Comparison of ENCODE assay signal across 9 cellular contexts in the genomic region with DNA sequence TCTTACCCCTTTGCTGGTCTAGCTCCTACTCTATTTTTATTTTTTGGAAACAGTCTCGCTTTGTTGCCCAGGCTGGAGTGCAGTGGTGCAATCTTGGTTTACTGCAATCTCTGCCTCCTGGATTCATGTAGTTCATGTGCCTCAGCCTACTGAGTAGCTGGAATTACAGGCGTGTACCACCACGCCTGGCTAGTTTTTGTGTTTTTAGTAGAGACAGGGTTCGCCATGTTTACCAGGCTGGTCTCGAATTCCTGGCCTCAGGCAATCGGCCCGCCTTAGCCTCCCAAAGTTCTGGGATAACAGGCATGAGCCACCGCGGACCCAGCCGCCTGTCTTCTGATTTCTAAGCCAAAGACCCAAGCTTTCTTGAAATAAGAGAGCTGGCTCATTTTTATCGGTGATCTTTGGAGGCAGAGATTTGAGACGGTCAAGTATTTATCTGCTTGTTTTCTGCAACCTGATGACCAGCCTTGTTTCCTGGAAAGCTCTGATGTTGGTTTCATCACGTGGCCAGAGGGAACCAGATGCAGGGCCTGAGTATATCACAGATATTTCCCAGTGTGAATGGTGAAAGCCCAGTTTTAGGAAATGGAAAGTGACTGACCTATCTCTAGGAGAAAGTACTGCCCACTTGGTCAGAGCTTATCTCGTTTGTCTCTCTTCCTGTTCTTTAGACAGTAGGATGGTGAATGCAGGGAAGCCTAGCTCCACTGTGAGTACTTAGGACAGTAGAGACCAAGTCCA. TPM values are rescaled to one million over a fixed set of nuclear protein-coding genes. Genes with fewer than 3 reads are reported as not detected.
DNase-seq lines count a peak whose midpoint lies in the region; ATAC-seq, FAIRE-seq and TF ChIP-seq lines count a peak whose summit lies in the region.
"Had no signal": no experiment of that assay in that cellular context is flagged by ENCODE, and none has a peak within 500 bp of the region (broad histone marks: within the 10 kb centered on the region; RNA-seq: fewer than 3 reads in every experiment).

No MANE protein-coding gene starts in this region.

- H3K79me2 ChIP-seq in HepG2 (ENCODE audit: insufficient read depth, low read length), result no peaks in the 10 kb centered on the region

- no peak overlapping the region for H3K4me3 ChIP-seq in HepG2 (replicated peaks in 1 of 3; ENCODE audit: insufficient read depth in 1 of 3, low read depth in 2 of 3, low read length in 3 of 3)

- peaks cover 10% of the 10 kb centered on the region for H3K36me3 Mint-ChIP-seq in activated CD8-positive, alpha-beta T cell treated with anti-CD3 and anti-CD28 coated beads for 36 hours (ENCODE audit: low read depth)
- peaks cover 22% of the 10 kb centered on the region for H3K36me3 Mint-ChIP-seq in activated CD8-positive, alpha-beta T cell treated with anti-CD3 and anti-CD28 coated beads, Interleukin-2, amount 10 ng/mL, durations not matched to agents 7 days and 5 days (ENCODE audit: low read depth)

- H3K9me3 ChIP-seq in HepG2 (ENCODE audit: low read length), result no peaks in the 10 kb centered on the region

- TF ChIP-seq POLR2A in HepG2 (IDR thresholded peaks at IDR 0.05; ENCODE audit: insufficient read depth in 1 of 2, low read depth in 2 of 2, low read length in 2 of 2), result no peak

- no peak overlapping the region for H3K4me3 Mint-ChIP-seq in activated CD8-positive, alpha-beta T cell treated with anti-CD3 and anti-CD28 coated beads for 36 hours
- H3K4me3 Mint-ChIP-seq in activated CD8-positive, alpha-beta T cell treated with anti-CD3 and anti-CD28 coated beads, Interleukin-2, amount 10 ng/mL, durations not matched to agents 7 days and 5 days, result no peak overlapping the region

- H3K27ac Mint-ChIP-seq in activated CD8-positive, alpha-beta T cell treated with anti-CD3 and anti-CD28 coated beads for 36 hours, result peak overlapping the region; percentile 75
- no peak overlapping the region for H3K27ac Mint-ChIP-seq in activated CD8-positive, alpha-beta T cell treated with anti-CD3 and anti-CD28 coated beads, Interleukin-2, amount 10 ng/mL, durations not matched to agents 7 days and 5 days

- H3K4me2 ChIP-seq in HepG2 (ENCODE audit: low read depth, low read length), result no peak overlapping the region

- no peak for DNase-seq in activated CD8-positive, alpha-beta T cell treated with anti-CD3 and anti-CD28 coated beads for 36 hours
- no peak for DNase-seq in activated CD8-positive, alpha-beta T cell treated with anti-CD3 and anti-CD28 coated beads, Interleukin-2, amount 10 ng/mL, durations not matched to agents 7 days and 5 days
- peak; percentile 66 for DNase-seq in dermis blood vessel endothelial cell
- DNase-seq in HepG2 (ENCODE audit: low spot score), result no peak
- DNase-seq in HT-29 (ENCODE audit: low spot score), result no peak
- DNase-seq in SHP77 treated with DMSO at 0.1 percent for 48 hours (lab: John Stamatoyannopoulos, UW), result no peak
- DNase-seq: ACHN had no signal

- H4K20me1 ChIP-seq in HepG2 (ENCODE audit: insufficient read depth, low read length), result no peaks in the 10 kb centered on the region

- CTCF ChIA-PET in activated CD8-positive, alpha-beta T cell treated with anti-CD3 and anti-CD28 coated beads for 36 hours (lab: Charles Lee), result interaction anchor here (0.7 to 3.6 kb wide), 9 partner anchors 8 to 382 kb away, joined by 3 to 27 read pairs (median 4); a partner anchor contains a TSS
- CTCF ChIA-PET in activated CD8-positive, alpha-beta T cell treated with anti-CD3 and anti-CD28 coated beads, Interleukin-2, amount 10 ng/mL, durations not matched to agents 7 days and 5 days (lab: Charles Lee), result interaction anchor here (0.8 to 2.3 kb wide), 4 partner anchors 8 to 54 kb away, joined by 5 to 11 read pairs (median 6); a partner anchor contains a TSS
- CTCF ChIA-PET in HepG2 (lab: Yijun Ruan, JAX; ENCODE audit: low intra/inter-chr PET ratio, low total read pairs), result no interaction called here

- H3K36me3 ChIP-seq in HepG2 (replicated peaks in 1 of 2; ENCODE audit: control insufficient read depth in 1 of 2, insufficient read depth in 2 of 2, low read length in 2 of 2), result peaks cover 3 to 18% of the 10 kb centered on the region in 2 experiments; a peak in 4 of 5 replicates

- 92% methylated on average over 14 of the region's 14 CpGs for WGBS in HepG2 (ENCODE audit: low lambda C conversion rate)

- BruUV-seq in HepG2 (replicated peaks; lab: Mats Ljungman, UMichigan), result no TSS peak

- intact Hi-C loops in activated CD8-positive, alpha-beta T cell treated with anti-CD3 and anti-CD28 coated beads for 36 hours (cut with micrococcal nuclease), result no loop called here
- intact Hi-C loops in HepG2 (cut with micrococcal nuclease; ENCODE audit: unreplicated experiment), result no loop called here

- no peaks in the 10 kb centered on the region for H3K27me3 Mint-ChIP-seq in activated CD8-positive, alpha-beta T cell treated with anti-CD3 and anti-CD28 coated beads for 36 hours
- H3K27me3 Mint-ChIP-seq in activated CD8-positive, alpha-beta T cell treated with anti-CD3 and anti-CD28 coated beads, Interleukin-2, amount 10 ng/mL, durations not matched to agents 7 days and 5 days (ENCODE audit: low read depth), result no peaks in the 10 kb centered on the region

- in situ Hi-C loops in HepG2 (cut with HindIII; ENCODE audit: extremely low pct_ligation_motif_present, low pct_unique_long_range_greater_than_20kb), result no loop called here

- no peak for ATAC-seq in activated CD8-positive, alpha-beta T cell treated with anti-CD3 and anti-CD28 coated beads for 36 hours
- ATAC-seq in activated CD8-positive, alpha-beta T cell treated with anti-CD3 and anti-CD28 coated beads, Interleukin-2, amount 10 ng/mL, durations not matched to agents 7 days and 5 days, result no peak
- ATAC-seq in HepG2 (peak; percentile 26), HG03565 (IDR thresholded peaks at IDR 0.05; ENCODE audit: unreplicated experiment) (no peak)

- no peaks in the 10 kb centered on the region for H3K27me3 ChIP-seq in HepG2 (ENCODE audit: control insufficient read depth in 1 of 2, insufficient read depth in 2 of 2, low read length in 2 of 2)

- H3K9ac ChIP-seq in HepG2 (ENCODE audit: insufficient read depth, low read depth, low read length), result no peak overlapping the region

- TF ChIP-seq RAD21 in HepG2 (CRISPR knock-in tag; IDR thresholded peaks at IDR 0.05), result no peak

- no peaks in the 10 kb centered on the region for H3K9me3 Mint-ChIP-seq in activated CD8-positive, alpha-beta T cell treated with anti-CD3 and anti-CD28 coated beads for 36 hours
- no peaks in the 10 kb centered on the region for H3K9me3 Mint-ChIP-seq in activated CD8-positive, alpha-beta T cell treated with anti-CD3 and anti-CD28 coated beads, Interleukin-2, amount 10 ng/mL, durations not matched to agents 7 days and 5 days (ENCODE audit: insufficient read depth)

- no peak for TF ChIP-seq EP300 in HepG2 (IDR thresholded peaks at IDR 0.05; ENCODE audit: low read depth in 2 of 2, low read length in 2 of 2)
- TF ChIP-seq EP300 in HepG2 (CRISPR knock-in tag; IDR thresholded peaks at IDR 0.05; ENCODE audit: borderline replicate concordance), result no peak

- no peak for FAIRE-seq in HepG2 (lab: Jason Lieb, UNC)

- H3K27ac ChIP-seq in HepG2 (ENCODE audit: extremely low read length, insufficient read depth, low read length) (no peak overlapping the region), temporal lobe (ENCODE audit: low read depth, low read length) (peak overlapping the region; percentile 20)

- no peak for TF ChIP-seq CTCF in activated CD8-positive, alpha-beta T cell treated with anti-CD3 and anti-CD28 coated beads for 36 hours (IDR thresholded peaks at IDR 0.05)
- no peak for TF ChIP-seq CTCF in HepG2 (CRISPR knock-in tag; IDR thresholded peaks at IDR 0.05)

- H3K4me1 Mint-ChIP-seq in activated CD8-positive, alpha-beta T cell treated with anti-CD3 and anti-CD28 coated beads for 36 hours (ENCODE audit: low read depth), result peaks cover 14% of the 10 kb centered on the region
- H3K4me1 Mint-ChIP-seq in activated CD8-positive, alpha-beta T cell treated with anti-CD3 and anti-CD28 coated beads, Interleukin-2, amount 10 ng/mL, durations not matched to agents 7 days and 5 days (ENCODE audit: low read depth), result peaks cover 13% of the 10 kb centered on the region

- peaks cover 23% of the 10 kb centered on the region for H3K4me1 ChIP-seq in HepG2 (ENCODE audit: insufficient read depth, low read length)

- H2AFZ ChIP-seq in HepG2 (ENCODE audit: low read length), result no peak overlapping the region

- POLR2A ChIA-PET in activated CD8-positive, alpha-beta T cell treated with anti-CD3 and anti-CD28 coated beads for 36 hours (lab: Charles Lee), result interaction anchor here (0.7 to 1.9 kb wide), 9 partner anchors 8 to 337 kb away, joined by 3 to 7 read pairs (median 4); a partner anchor contains a TSS
- POLR2A ChIA-PET in activated CD8-positive, alpha-beta T cell treated with anti-CD3 and anti-CD28 coated beads, Interleukin-2, amount 10 ng/mL, durations not matched to agents 7 days and 5 days (lab: Charles Lee), result no interaction called here
- POLR2A ChIA-PET in HepG2 (lab: Yijun Ruan, JAX), result interaction anchor here (1.8 kb wide), 1 partner anchor 28 kb away, joined by 9 read pairs; a partner anchor contains a TSS

RNA-seq across cellular contexts. Expression of a gene that starts 5.7 kb away (rescaled TPM):
- total RNA-seq in activated CD8-positive, alpha-beta T cell treated with anti-CD3 and anti-CD28 coated beads for 36 hours, result 10 to 100 TPM; 16.6 to 17.3 TPM
- 10 to 100 TPM; 20.2 to 23.6 TPM for total RNA-seq in activated CD8-positive, alpha-beta T cell treated with anti-CD3 and anti-CD28 coated beads, Interleukin-2, amount 10 ng/mL, durations not matched to agents 7 days and 5 days
- total RNA-seq in dermis blood vessel endothelial cell (10.4 and 19.5 TPM in 2 replicates), HepG2 (2016; rRNA removed; fragmentation: Illumina TruSeq; extraction: Trizol) (6.8 and 11.5 TPM in 2 replicates), temporal lobe (11.3 TPM)
- total RNA-seq in HepG2 (2016; cell fraction: cytosol; rRNA removed; fragmentation: Illumina TruSeq; extraction: Trizol; ENCODE audit: low read depth), result 8.7 and 10.3 TPM in 2 replicates
- total RNA-seq in HepG2 (2016; cell fraction: insoluble cytoplasmic fraction; rRNA removed; fragmentation: Illumina TruSeq; extraction: Trizol), result 6.4 and 12.0 TPM in 2 replicates
- 8.6 and 9.5 TPM in 2 replicates for total RNA-seq in HepG2 (2016; cell fraction: membrane; rRNA removed; fragmentation: Illumina TruSeq; extraction: Trizol)
- 15.6 and 17.2 TPM in 2 replicates for total RNA-seq in HepG2 (2016; cell fraction: nucleus; rRNA removed; fragmentation: Illumina TruSeq; extraction: Trizol)
- 26.8 and 28.0 TPM in 2 replicates for polyA plus RNA-seq in HepG2 (2011; rRNA removed)
- polyA plus RNA-seq in HepG2 (2011; cell fraction: cytosol; rRNA removed), result 10.5 and 14.3 TPM in 2 replicates
- 82.0 and 109 TPM in 2 replicates for polyA plus RNA-seq in HepG2 (2011; cell fraction: nucleus; rRNA removed)
- 15.1 and 15.4 TPM in 2 replicates for polyA plus RNA-seq in HepG2 (2012)
- polyA plus RNA-seq in HepG2 (2016; cell fraction: cytosol; fragmentation: Illumina TruSeq; extraction: Trizol; ENCODE audit: low read depth), result 1.9 and 2.2 TPM in 2 replicates
- 7.8 and 8.9 TPM in 2 replicates for polyA plus RNA-seq in HepG2 (2016; cell fraction: insoluble cytoplasmic fraction; fragmentation: Illumina TruSeq; extraction: Trizol; ENCODE audit: low read depth)
- polyA plus RNA-seq in HepG2 (2016; cell fraction: membrane; fragmentation: Illumina TruSeq; extraction: Trizol; ENCODE audit: low read depth), result 6.0 and 6.6 TPM in 2 replicates
- 24.9 and 26.7 TPM in 2 replicates for polyA plus RNA-seq in HepG2 (2016; cell fraction: nucleus; fragmentation: Illumina TruSeq; extraction: Trizol; ENCODE audit: insufficient read depth, low read depth)
- polyA minus RNA-seq in HepG2 (2011; rRNA and poly(A)+ RNA removed; ENCODE audit: low replicate concordance), result 25.1 and 71.4 TPM in 2 replicates
- polyA minus RNA-seq in HepG2 (2011; cell fraction: cytosol; rRNA and poly(A)+ RNA removed), result 11.7 and 19.1 TPM in 2 replicates
- 32.3 and 34.8 TPM in 2 replicates for polyA minus RNA-seq in HepG2 (2011; cell fraction: nucleus; rRNA and poly(A)+ RNA removed)
- 29.5 and 44.1 TPM in 2 replicates for total RNA-seq in HT-29 (2014; rRNA removed; shearing (Covaris generic))

RNA-seq across cellular contexts. Expression of a gene that starts 26.3 kb away (rescaled TPM):
- total RNA-seq in activated CD8-positive, alpha-beta T cell treated with anti-CD3 and anti-CD28 coated beads for 36 hours, result 1 to 10 TPM; 2.0 to 2.5 TPM
- total RNA-seq in activated CD8-positive, alpha-beta T cell treated with anti-CD3 and anti-CD28 coated beads, Interleukin-2, amount 10 ng/mL, durations not matched to agents 7 days and 5 days, result 1 to 10 TPM; 2.4 to 2.6 TPM
- total RNA-seq in dermis blood vessel endothelial cell (11.4 and 31.3 TPM in 2 replicates), HepG2 (2016; rRNA removed; fragmentation: Illumina TruSeq; extraction: Trizol) (75.4 and 93.7 TPM in 2 replicates), temporal lobe (13.0 TPM)
- total RNA-seq in HepG2 (2016; cell fraction: cytosol; rRNA removed; fragmentation: Illumina TruSeq; extraction: Trizol; ENCODE audit: low read depth), result 15.8 and 16.5 TPM in 2 replicates
- total RNA-seq in HepG2 (2016; cell fraction: insoluble cytoplasmic fraction; rRNA removed; fragmentation: Illumina TruSeq; extraction: Trizol), result 83.7 and 102 TPM in 2 replicates
- 20.1 and 22.3 TPM in 2 replicates for total RNA-seq in HepG2 (2016; cell fraction: membrane; rRNA removed; fragmentation: Illumina TruSeq; extraction: Trizol)
- total RNA-seq in HepG2 (2016; cell fraction: nucleus; rRNA removed; fragmentation: Illumina TruSeq; extraction: Trizol), result 36.8 and 37.1 TPM in 2 replicates
- 12.6 and 14.1 TPM in 2 replicates for polyA plus RNA-seq in HepG2 (2011; rRNA removed)
- polyA plus RNA-seq in HepG2 (2011; cell fraction: cytosol; rRNA removed), result 11.6 and 11.8 TPM in 2 replicates
- polyA plus RNA-seq in HepG2 (2011; cell fraction: nucleus; rRNA removed), result 25.0 and 34.5 TPM in 2 replicates
- 3.6 and 5.8 TPM in 2 replicates for polyA plus RNA-seq in HepG2 (2012)
- polyA plus RNA-seq in HepG2 (2016; cell fraction: cytosol; fragmentation: Illumina TruSeq; extraction: Trizol; ENCODE audit: low read depth), result 19.4 and 20.0 TPM in 2 replicates
- 110 TPM in 2 replicates for polyA plus RNA-seq in HepG2 (2016; cell fraction: insoluble cytoplasmic fraction; fragmentation: Illumina TruSeq; extraction: Trizol; ENCODE audit: low read depth)
- 20.4 and 20.8 TPM in 2 replicates for polyA plus RNA-seq in HepG2 (2016; cell fraction: membrane; fragmentation: Illumina TruSeq; extraction: Trizol; ENCODE audit: low read depth)
- 55.4 and 61.9 TPM in 2 replicates for polyA plus RNA-seq in HepG2 (2016; cell fraction: nucleus; fragmentation: Illumina TruSeq; extraction: Trizol; ENCODE audit: insufficient read depth, low read depth)
- 1.5 and 8.0 TPM in 2 replicates for polyA minus RNA-seq in HepG2 (2011; rRNA and poly(A)+ RNA removed; ENCODE audit: low replicate concordance)
- polyA minus RNA-seq in HepG2 (2011; cell fraction: cytosol; rRNA and poly(A)+ RNA removed), result 2.4 and 3.3 TPM in 2 replicates
- 5.0 and 7.5 TPM in 2 replicates for polyA minus RNA-seq in HepG2 (2011; cell fraction: nucleus; rRNA and poly(A)+ RNA removed)
- 11.3 and 14.7 TPM in 2 replicates for total RNA-seq in HT-29 (2014; rRNA removed; shearing (Covaris generic))

RNA-seq across cellular contexts. Expression of a gene that starts 28.8 kb away (rescaled TPM):
- 10 to 100 TPM; 50.0 to 50.2 TPM for total RNA-seq in activated CD8-positive, alpha-beta T cell treated with anti-CD3 and anti-CD28 coated beads for 36 hours
- total RNA-seq in activated CD8-positive, alpha-beta T cell treated with anti-CD3 and anti-CD28 coated beads, Interleukin-2, amount 10 ng/mL, durations not matched to agents 7 days and 5 days, result 10 to 100 TPM; 56.5 to 60.0 TPM
- total RNA-seq in dermis blood vessel endothelial cell (231 and 325 TPM in 2 replicates), HepG2 (2016; rRNA removed; fragmentation: Illumina TruSeq; extraction: Trizol) (104 and 178 TPM in 2 replicates), temporal lobe (142 TPM)
- 34.4 and 37.3 TPM in 2 replicates for total RNA-seq in HepG2 (2016; cell fraction: cytosol; rRNA removed; fragmentation: Illumina TruSeq; extraction: Trizol; ENCODE audit: low read depth)
- 107 and 164 TPM in 2 replicates for total RNA-seq in HepG2 (2016; cell fraction: insoluble cytoplasmic fraction; rRNA removed; fragmentation: Illumina TruSeq; extraction: Trizol)
- total RNA-seq in HepG2 (2016; cell fraction: membrane; rRNA removed; fragmentation: Illumina TruSeq; extraction: Trizol), result 37.1 and 43.1 TPM in 2 replicates
- 42.3 and 46.9 TPM in 2 replicates for total RNA-seq in HepG2 (2016; cell fraction: nucleus; rRNA removed; fragmentation: Illumina TruSeq; extraction: Trizol)
- 27.0 and 28.8 TPM in 2 replicates for polyA plus RNA-seq in HepG2 (2011; rRNA removed)
- 21.8 and 24.3 TPM in 2 replicates for polyA plus RNA-seq in HepG2 (2011; cell fraction: cytosol; rRNA removed)
- 15.1 and 15.4 TPM in 2 replicates for polyA plus RNA-seq in HepG2 (2011; cell fraction: nucleus; rRNA removed)
- 23.9 and 26.9 TPM in 2 replicates for polyA plus RNA-seq in HepG2 (2012)
- 2.7 and 3.0 TPM in 2 replicates for polyA plus RNA-seq in HepG2 (2016; cell fraction: cytosol; fragmentation: Illumina TruSeq; extraction: Trizol; ENCODE audit: low read depth)
- polyA plus RNA-seq in HepG2 (2016; cell fraction: insoluble cytoplasmic fraction; fragmentation: Illumina TruSeq; extraction: Trizol; ENCODE audit: low read depth), result 70.7 and 75.2 TPM in 2 replicates
- polyA plus RNA-seq in HepG2 (2016; cell fraction: membrane; fragmentation: Illumina TruSeq; extraction: Trizol; ENCODE audit: low read depth), result 12.5 and 14.8 TPM in 2 replicates
- polyA plus RNA-seq in HepG2 (2016; cell fraction: nucleus; fragmentation: Illumina TruSeq; extraction: Trizol; ENCODE audit: insufficient read depth, low read depth), result 26.9 and 30.3 TPM in 2 replicates
- polyA minus RNA-seq in HepG2 (2011; rRNA and poly(A)+ RNA removed; ENCODE audit: low replicate concordance), result 84.0 and 119 TPM in 2 replicates
- polyA minus RNA-seq in HepG2 (2011; cell fraction: cytosol; rRNA and poly(A)+ RNA removed), result 68.8 and 69.8 TPM in 2 replicates
- 42.0 and 56.1 TPM in 2 replicates for polyA minus RNA-seq in HepG2 (2011; cell fraction: nucleus; rRNA and poly(A)+ RNA removed)
- total RNA-seq in HT-29 (2014; rRNA removed; shearing (Covaris generic)), result 82.6 and 88.4 TPM in 2 replicates

RNA-seq across cellular contexts. Expression of a gene that starts 59.0 kb away (rescaled TPM):
- total RNA-seq in activated CD8-positive, alpha-beta T cell treated with anti-CD3 and anti-CD28 coated beads for 36 hours, result 100 to 1,000 TPM in 1 of 2 experiments, 10 to 100 TPM in 1; 98.8 to 107 TPM
- total RNA-seq in activated CD8-positive, alpha-beta T cell treated with anti-CD3 and anti-CD28 coated beads, Interleukin-2, amount 10 ng/mL, durations not matched to agents 7 days and 5 days, result 100 to 1,000 TPM; 160 to 161 TPM
- total RNA-seq in dermis blood vessel endothelial cell (54.1 and 63.5 TPM in 2 replicates), HepG2 (2016; rRNA removed; fragmentation: Illumina TruSeq; extraction: Trizol) (6.8 and 13.8 TPM in 2 replicates), temporal lobe (17.0 TPM)
- total RNA-seq in HepG2 (2016; cell fraction: cytosol; rRNA removed; fragmentation: Illumina TruSeq; extraction: Trizol; ENCODE audit: low read depth), result 7.8 and 8.9 TPM in 2 replicates
- 8.1 and 12.0 TPM in 2 replicates for total RNA-seq in HepG2 (2016; cell fraction: insoluble cytoplasmic fraction; rRNA removed; fragmentation: Illumina TruSeq; extraction: Trizol)
- 6.1 and 6.3 TPM in 2 replicates for total RNA-seq in HepG2 (2016; cell fraction: membrane; rRNA removed; fragmentation: Illumina TruSeq; extraction: Trizol)
- 16.5 and 17.3 TPM in 2 replicates for total RNA-seq in HepG2 (2016; cell fraction: nucleus; rRNA removed; fragmentation: Illumina TruSeq; extraction: Trizol)
- 13.4 and 14.4 TPM in 2 replicates for polyA plus RNA-seq in HepG2 (2011; rRNA removed)
- polyA plus RNA-seq in HepG2 (2011; cell fraction: cytosol; rRNA removed), result 6.8 and 10.0 TPM in 2 replicates
- polyA plus RNA-seq in HepG2 (2011; cell fraction: nucleus; rRNA removed), result 63.6 and 86.3 TPM in 2 replicates
- polyA plus RNA-seq in HepG2 (2012), result 4.8 and 7.7 TPM in 2 replicates
- polyA plus RNA-seq in HepG2 (2016; cell fraction: cytosol; fragmentation: Illumina TruSeq; extraction: Trizol; ENCODE audit: low read depth), result 1.6 and 1.8 TPM in 2 replicates
- 7.1 and 8.6 TPM in 2 replicates for polyA plus RNA-seq in HepG2 (2016; cell fraction: insoluble cytoplasmic fraction; fragmentation: Illumina TruSeq; extraction: Trizol; ENCODE audit: low read depth)
- 3.0 and 4.2 TPM in 2 replicates for polyA plus RNA-seq in HepG2 (2016; cell fraction: membrane; fragmentation: Illumina TruSeq; extraction: Trizol; ENCODE audit: low read depth)
- polyA plus RNA-seq in HepG2 (2016; cell fraction: nucleus; fragmentation: Illumina TruSeq; extraction: Trizol; ENCODE audit: insufficient read depth, low read depth), result 59.8 and 63.8 TPM in 2 replicates
- 16.5 and 37.7 TPM in 2 replicates for polyA minus RNA-seq in HepG2 (2011; rRNA and poly(A)+ RNA removed; ENCODE audit: low replicate concordance)
- polyA minus RNA-seq in HepG2 (2011; cell fraction: cytosol; rRNA and poly(A)+ RNA removed), result 3.3 and 6.0 TPM in 2 replicates
- polyA minus RNA-seq in HepG2 (2011; cell fraction: nucleus; rRNA and poly(A)+ RNA removed), result 13.0 and 13.4 TPM in 2 replicates
- 81.7 and 85.4 TPM in 2 replicates for total RNA-seq in HT-29 (2014; rRNA removed; shearing (Covaris generic))

RNA-seq across cellular contexts. Expression of a gene that starts 59.6 kb away (rescaled TPM):
- total RNA-seq in activated CD8-positive, alpha-beta T cell treated with anti-CD3 and anti-CD28 coated beads for 36 hours, result 10 to 100 TPM; 14.7 to 18.3 TPM
- 10 to 100 TPM; 19.5 to 21.2 TPM for total RNA-seq in activated CD8-positive, alpha-beta T cell treated with anti-CD3 and anti-CD28 coated beads, Interleukin-2, amount 10 ng/mL, durations not matched to agents 7 days and 5 days
- total RNA-seq in dermis blood vessel endothelial cell (10.6 and 12.3 TPM in 2 replicates), HepG2 (2016; rRNA removed; fragmentation: Illumina TruSeq; extraction: Trizol) (10.7 and 12.4 TPM in 2 replicates), temporal lobe (14.8 TPM)
- 4.7 and 5.5 TPM in 2 replicates for total RNA-seq in HepG2 (2016; cell fraction: cytosol; rRNA removed; fragmentation: Illumina TruSeq; extraction: Trizol; ENCODE audit: low read depth)
- 10.0 and 10.5 TPM in 2 replicates for total RNA-seq in HepG2 (2016; cell fraction: insoluble cytoplasmic fraction; rRNA removed; fragmentation: Illumina TruSeq; extraction: Trizol)
- total RNA-seq in HepG2 (2016; cell fraction: membrane; rRNA removed; fragmentation: Illumina TruSeq; extraction: Trizol), result 8.0 and 9.2 TPM in 2 replicates
- 11.2 and 11.4 TPM in 2 replicates for total RNA-seq in HepG2 (2016; cell fraction: nucleus; rRNA removed; fragmentation: Illumina TruSeq; extraction: Trizol)
- 12.6 and 12.8 TPM in 2 replicates for polyA plus RNA-seq in HepG2 (2011; rRNA removed)
- polyA plus RNA-seq in HepG2 (2011; cell fraction: cytosol; rRNA removed), result 5.0 and 8.9 TPM in 2 replicates
- polyA plus RNA-seq in HepG2 (2011; cell fraction: nucleus; rRNA removed), result 20.8 and 21.2 TPM in 2 replicates
- polyA plus RNA-seq in HepG2 (2012), result 9.1 and 10.6 TPM in 2 replicates
- polyA plus RNA-seq in HepG2 (2016; cell fraction: cytosol; fragmentation: Illumina TruSeq; extraction: Trizol; ENCODE audit: low read depth), result 2.7 and 3.1 TPM in 2 replicates
- 10.6 and 13.7 TPM in 2 replicates for polyA plus RNA-seq in HepG2 (2016; cell fraction: insoluble cytoplasmic fraction; fragmentation: Illumina TruSeq; extraction: Trizol; ENCODE audit: low read depth)
- 4.7 and 5.8 TPM in 2 replicates for polyA plus RNA-seq in HepG2 (2016; cell fraction: membrane; fragmentation: Illumina TruSeq; extraction: Trizol; ENCODE audit: low read depth)
- 26.2 and 27.4 TPM in 2 replicates for polyA plus RNA-seq in HepG2 (2016; cell fraction: nucleus; fragmentation: Illumina TruSeq; extraction: Trizol; ENCODE audit: insufficient read depth, low read depth)
- polyA minus RNA-seq in HepG2 (2011; rRNA and poly(A)+ RNA removed; ENCODE audit: low replicate concordance), result 20.7 and 43.7 TPM in 2 replicates
- polyA minus RNA-seq in HepG2 (2011; cell fraction: cytosol; rRNA and poly(A)+ RNA removed), result 10.5 and 12.9 TPM in 2 replicates
- polyA minus RNA-seq in HepG2 (2011; cell fraction: nucleus; rRNA and poly(A)+ RNA removed), result 18.7 and 20.5 TPM in 2 replicates
- 10.8 and 11.5 TPM in 2 replicates for total RNA-seq in HT-29 (2014; rRNA removed; shearing (Covaris generic))
